ENCODE assay signal across 18 cellular contexts in genomic region chr7:157757211-157757610, GRCh38.
A peak's percentile ranks its signal among the peaks of the same experiment; 100 is the strongest.
DNase-seq lines count a peak whose midpoint lies in the region; ATAC-seq, FAIRE-seq and TF ChIP-seq lines count a peak whose summit lies in the region.
"Had no signal": no experiment of that assay in that cellular context is flagged by ENCODE, and none has a peak within 500 bp of the region (broad histone marks: within the 10 kb centered on the region; RNA-seq: fewer than 3 reads in every experiment).

No MANE protein-coding gene starts in this region.

- no peak for TF ChIP-seq RAD21 in K562 (CRISPR knock-in tag; conservative IDR thresholded peaks at IDR 0.05 in 1 of 2, IDR thresholded peaks at IDR 0.05 in 1 of 2)

- H3K27ac ChIP-seq in K562 (ENCODE audit: extremely low read depth, low read depth, low read length) (no peak overlapping the region), osteoblast (ENCODE audit: low read depth, low read length) (no peak overlapping the region)
- H3K27ac ChIP-seq: BLaER1 treated with 17β-estradiol and CSF1 and Interleukin-3, amounts not matched to agents 10 nM and 100 nM had no signal

- no peak for ATAC-seq in activated T-cell treated with anti-CD3 and anti-CD28 coated beads, Interleukin-2, amount 50 U/mL, for 72 hours (replicated peaks in 1 of 2)
- peak; percentile 33; the same call in 2 of the 3 replicates for ATAC-seq in K562
- ATAC-seq: CD8-positive, alpha-beta T cell; GM12878 had no signal

- peaks cover 9% of the 10 kb centered on the region for H3K4me1 Mint-ChIP-seq in activated T-cell treated with anti-CD3 and anti-CD28 coated beads, Interleukin-2, amount 50 U/mL, for 72 hours (ENCODE audit: low read depth)
- no peaks in the 10 kb centered on the region for H3K4me1 Mint-ChIP-seq in endothelial cell (ENCODE audit: unreplicated experiment)
- H3K4me1 Mint-ChIP-seq: B cell had no signal

- H3K9me3 Mint-ChIP-seq in activated T-cell treated with anti-CD3 and anti-CD28 coated beads, Interleukin-2, amount 50 U/mL, for 72 hours = no peaks in the 10 kb centered on the region
- peaks cover 34% of the 10 kb centered on the region for H3K9me3 Mint-ChIP-seq in endothelial cell (ENCODE audit: unreplicated experiment)
- H3K9me3 Mint-ChIP-seq: CD8-positive, alpha-beta T cell had no signal

- peaks cover 1% of the 10 kb centered on the region for H3K9me1 ChIP-seq in K562 (ENCODE audit: control insufficient read depth, insufficient read depth, low read length)

- no peak overlapping the region for H3K27ac Mint-ChIP-seq in activated T-cell treated with anti-CD3 and anti-CD28 coated beads, Interleukin-2, amount 50 U/mL, for 72 hours
- H3K27ac Mint-ChIP-seq in endothelial cell (ENCODE audit: unreplicated experiment) = no peak overlapping the region
- H3K27ac Mint-ChIP-seq: B cell; CD8-positive, alpha-beta T cell; H9 had no signal

- H2AFZ ChIP-seq in K562 (ENCODE audit: low read depth, low read length) (no peak overlapping the region), osteoblast (ENCODE audit: low read length) (no peak overlapping the region)

- BruUV-seq in K562 (replicated peaks; lab: Mats Ljungman, UMichigan) = no TSS peak

- H3K36me3 Mint-ChIP-seq in activated T-cell treated with anti-CD3 and anti-CD28 coated beads, Interleukin-2, amount 50 U/mL, for 72 hours (ENCODE audit: insufficient read depth in 2 of 2) = no peaks in the 10 kb centered on the region
- H3K36me3 Mint-ChIP-seq in endothelial cell (ENCODE audit: low read depth, unreplicated experiment) = peaks cover 14% of the 10 kb centered on the region
- H3K36me3 Mint-ChIP-seq: CD8-positive, alpha-beta T cell had no signal

- H3K27me3 Mint-ChIP-seq in activated T-cell treated with anti-CD3 and anti-CD28 coated beads, Interleukin-2, amount 50 U/mL, for 72 hours (ENCODE audit: low read depth) = peaks cover 7% of the 10 kb centered on the region
- H3K27me3 Mint-ChIP-seq in endothelial cell (ENCODE audit: unreplicated experiment) = peaks cover 12% of the 10 kb centered on the region
- H3K27me3 Mint-ChIP-seq: B cell had no signal

- peaks cover 0 to 14% of the 10 kb centered on the region in 2 experiments; a peak in 2 of 5 replicates for H3K4me1 ChIP-seq in K562 (replicated peaks in 1 of 2; ENCODE audit: control insufficient read depth in 2 of 2, insufficient read depth in 2 of 2, low read length in 2 of 2)
- no peaks in the 10 kb centered on the region for H3K4me1 ChIP-seq in osteoblast (ENCODE audit: insufficient read depth, low read length)

- POLR2A ChIA-PET in K562 (lab: Yijun Ruan, JAX) = no interaction called here

- DNase-seq in activated T-cell treated with anti-CD3 and anti-CD28 coated beads, Interleukin-2, amount 50 U/mL, for 1 hour = peak; percentile 10
- DNase-seq in activated T-cell treated with anti-CD3 and anti-CD28 coated beads, Interleukin-2, amount 50 U/mL, for 72 hours = no peak
- DNase-seq in K562 (ENCODE audit: extremely low read depth in 1 of 4, low spot score in 3 of 4) (no peak), endothelial cell (ENCODE audit: low spot score) (no peak), osteoblast (ENCODE audit: insufficient read length, low spot score, missing footprints) (peak; percentile 62), ACHN (no peak)
- DNase-seq in activated naive CD4-positive, alpha-beta T cell treated with anti-CD3 and anti-CD28 coated beads, Interleukin-2, amount 50 U/mL, for 16 hours = no peak
- no peak for DNase-seq in activated CD4-positive, alpha-beta T cell treated with anti-CD3 and anti-CD28 coated beads, Interleukin-2, amount 50 U/mL, for 1 hour
- DNase-seq: 8988T; Calu3; CD8-positive, alpha-beta T cell; DMS79 treated with DMSO at 0.1 percent for 48 hours; GF-D8; GOT3 had no signal

- intact Hi-C loops in K562 (cut with micrococcal nuclease) = no loop called here

- H3K27me3 ChIP-seq in K562 (ENCODE audit: control insufficient read depth in 2 of 2, insufficient read depth in 2 of 2, low read length in 2 of 2) = peaks cover 54 to 76% of the 10 kb centered on the region in 2 experiments
- no peaks in the 10 kb centered on the region for H3K27me3 ChIP-seq in osteoblast (ENCODE audit: insufficient read depth, low read length)
- H3K27me3 ChIP-seq: BLaER1 treated with 17β-estradiol and CSF1 and Interleukin-3, amounts not matched to agents 10 nM and 100 nM had no signal

- H3K4me3 Mint-ChIP-seq in activated T-cell treated with anti-CD3 and anti-CD28 coated beads, Interleukin-2, amount 50 U/mL, for 72 hours = no peak overlapping the region
- H3K4me3 Mint-ChIP-seq in endothelial cell (ENCODE audit: unreplicated experiment) = peak overlapping the region; percentile 73
- H3K4me3 Mint-ChIP-seq: B cell; CD8-positive, alpha-beta T cell; H9 had no signal

- H3K79me2 ChIP-seq in K562 (ENCODE audit: control insufficient read depth, insufficient read depth, low read length) (no peaks in the 10 kb centered on the region), osteoblast (ENCODE audit: insufficient read depth, low read length) (no peaks in the 10 kb centered on the region)

- H3K4me3 ChIP-seq in K562 (no peak overlapping the region), osteoblast (ENCODE audit: insufficient read depth, low read length) (no peak overlapping the region)
- H3K4me3 ChIP-seq: BLaER1 treated with 17β-estradiol and CSF1 and Interleukin-3, amounts not matched to agents 10 nM and 100 nM; GM12878 had no signal

- no peak overlapping the region; a peak in 1 of 4 replicates for H3K9ac ChIP-seq in K562 (ENCODE audit: insufficient read depth in 1 of 2, low read depth in 2 of 2, low read length in 2 of 2)
- H3K9ac ChIP-seq: BLaER1 treated with 17β-estradiol and CSF1 and Interleukin-3, amounts not matched to agents 10 nM and 100 nM had no signal

- H3K36me3 ChIP-seq in K562 (ENCODE audit: control insufficient read depth, insufficient read depth, low read length) (no peaks in the 10 kb centered on the region), osteoblast (ENCODE audit: insufficient read depth, low read length) (no peaks in the 10 kb centered on the region)
- H3K36me3 ChIP-seq: BLaER1 treated with 17β-estradiol and CSF1 and Interleukin-3, amounts not matched to agents 10 nM and 100 nM had no signal

- no peak for TF ChIP-seq CTCF in K562 (IDR thresholded peaks at IDR 0.05 in 2 of 3, conservative IDR thresholded peaks at IDR 0.05 in 1 of 3; ENCODE audit: insufficient read depth in 2 of 3, low read depth in 1 of 3, low read length in 3 of 3)
- no peak for TF ChIP-seq CTCF in endothelial cell (IDR thresholded peaks at IDR 0.05; ENCODE audit: unreplicated experiment)
- no peak for TF ChIP-seq CTCF in osteoblast (IDR thresholded peaks at IDR 0.05; ENCODE audit: extremely low read depth, low read depth, low read length)

- no peak for TF ChIP-seq POLR2A in K562 (conservative IDR thresholded peaks at IDR 0.05)

- WGBS in K562 (ENCODE audit: insufficient coverage, low coverage, missing lambda C conversion rate) = 1% methylated on average over 21 of the region's 21 CpGs

- no peak for TF ChIP-seq EP300 in K562 (IDR thresholded peaks at IDR 0.05; ENCODE audit: low read length)

- no peak overlapping the region for H3K4me2 ChIP-seq in K562 (ENCODE audit: insufficient read depth, low read length)
- no peak overlapping the region for H3K4me2 ChIP-seq in osteoblast (ENCODE audit: insufficient read depth, low read length)
- H3K4me2 ChIP-seq: BLaER1 treated with 17β-estradiol and CSF1 and Interleukin-3, amounts not matched to agents 10 nM and 100 nM had no signal

- no peaks in the 10 kb centered on the region for H3K9me3 ChIP-seq in K562 (replicated peaks; ENCODE audit: control insufficient read depth, insufficient read depth, low read depth, low read length)
- no peaks in the 10 kb centered on the region for H3K9me3 ChIP-seq in osteoblast (ENCODE audit: low read depth, low read length)
- H3K9me3 ChIP-seq: BLaER1 treated with 17β-estradiol and CSF1 and Interleukin-3, amounts not matched to agents 10 nM and 100 nM had no signal

- H4K20me1 ChIP-seq in K562 (replicated peaks; ENCODE audit: control insufficient read depth, insufficient read depth, low read length) = peaks cover 14% of the 10 kb centered on the region
- no peaks in the 10 kb centered on the region for H4K20me1 ChIP-seq in osteoblast (ENCODE audit: insufficient read depth, low read length)

- no peak for FAIRE-seq in K562 (lab: Jason Lieb, UNC)
- FAIRE-seq: GM12878 had no signal

- in situ Hi-C loops in K562 (cut with MboI) (no loop called here), ACHN (cut with HindIII; ENCODE audit: low pct_ligation_motif_present, low pct_unique_long_range_greater_than_20kb, low sequenced_read_pairs) (no loop called here)

- CTCF ChIA-PET in K562 (lab: Yijun Ruan, JAX; ENCODE audit: low intra/inter-chr PET ratio) = no interaction called here

TF ChIP-seq in K562, 482 proteins besides CTCF, POLR2A, EP300 and RAD21 (continues in another document):
- TF ChIP-seq RHOXF2B (CRISPR knock-in tag; conservative IDR thresholded peaks at IDR 0.05) = no peak
- no peak for TF ChIP-seq NCOR1 (IDR thresholded peaks at IDR 0.05)
- TF ChIP-seq HDGF (IDR thresholded peaks at IDR 0.05) = no peak
- no peak for TF ChIP-seq GTF2F1 (IDR thresholded peaks at IDR 0.05; ENCODE audit: low read depth, low read length)

Comparison
In these comparisons a context has a peak if more than half of its experiments do, and no peak if none do; other contexts are left out.
1. DNase-seq: peak in activated T-cell treated with anti-CD3 and anti-CD28 coated beads, Interleukin-2, amount 50 U/mL, for 1 hour (single experiment) and osteoblast (single experiment); none in activated T-cell treated with anti-CD3 and anti-CD28 coated beads, Interleukin-2, amount 50 U/mL, for 72 hours (0 of 2), K562 (0 of 4), endothelial cell (single experiment), activated naive CD4-positive, alpha-beta T cell treated with anti-CD3 and anti-CD28 coated beads, Interleukin-2, amount 50 U/mL, for 16 hours (single experiment), ACHN (single experiment) and activated CD4-positive, alpha-beta T cell treated with anti-CD3 and anti-CD28 coated beads, Interleukin-2, amount 50 U/mL, for 1 hour (single experiment).